In the genomic region with DNA sequence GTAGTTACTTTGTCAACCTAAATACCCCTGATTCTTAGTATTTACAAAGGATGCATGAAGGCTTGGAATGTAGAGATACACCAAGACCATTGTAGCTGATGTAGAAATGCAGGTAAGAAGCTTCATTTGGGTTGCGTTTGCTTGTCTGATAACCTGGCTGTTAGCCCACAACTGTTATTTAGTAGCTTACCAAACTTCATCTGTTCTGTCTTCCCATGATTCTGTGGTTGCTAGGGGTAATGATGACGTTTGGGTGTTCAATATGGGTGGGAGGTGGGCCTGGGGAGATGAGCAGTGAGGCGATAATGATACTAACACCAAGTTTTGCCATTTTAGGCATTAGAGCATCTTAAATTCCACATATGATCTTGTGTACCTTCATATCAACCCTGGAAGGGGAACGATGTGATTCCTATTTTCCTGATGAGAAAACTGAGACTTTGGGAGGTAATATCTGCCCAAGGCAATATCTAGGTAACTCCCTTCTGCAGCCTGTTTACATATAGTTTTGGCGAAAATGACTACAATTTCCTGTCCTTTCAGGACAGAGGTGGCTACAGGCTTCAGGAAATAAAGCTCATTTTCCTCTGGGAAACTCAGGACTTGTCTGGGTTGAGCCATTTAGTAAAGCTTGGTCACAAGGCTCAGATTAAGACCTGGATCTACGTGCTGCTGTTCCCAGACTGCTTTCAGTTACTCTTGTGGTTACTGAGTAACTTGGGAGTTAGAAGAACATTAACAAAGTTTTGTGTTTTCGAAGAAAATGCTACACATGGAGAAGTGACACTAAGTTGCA, we compare ENCODE assay signal across 10 cellular contexts. TPM values are rescaled to one million over a fixed set of nuclear protein-coding genes. Genes with fewer than 3 reads are reported as not detected.
A peak's percentile ranks its signal among the peaks of the same experiment; 100 is the strongest.
DNase-seq lines count a peak whose midpoint lies in the region; ATAC-seq, FAIRE-seq and TF ChIP-seq lines count a peak whose summit lies in the region.
"Had no signal": no experiment of that assay in that cellular context is flagged by ENCODE, and none has a peak within 500 bp of the region (broad histone marks: within the 10 kb centered on the region; RNA-seq: fewer than 3 reads in every experiment).

No MANE protein-coding gene starts in this region.

- H3K4me3 Mint-ChIP-seq in osteocyte (ENCODE audit: unreplicated experiment): peak overlapping the region; percentile 43

- H3K9me3 Mint-ChIP-seq in osteocyte (ENCODE audit: unreplicated experiment): no peaks in the 10 kb centered on the region

- POLR2A ChIA-PET in GM10248 (lab: Yijun Ruan, JAX): no interaction called here

- peak; percentile 21 for ATAC-seq in GM18870 (IDR thresholded peaks at IDR 0.05; ENCODE audit: unreplicated experiment)

- H3K4me1 ChIP-seq in adrenal gland (replicated peaks in 1 of 2): peaks cover 38 to 86% of the 10 kb centered on the region in 2 donors

- CTCF ChIA-PET in GM10248 (lab: Yijun Ruan, JAX): interaction anchor here (0.9 to 1.8 kb wide), 5 partner anchors 17 to 266 kb away, joined by 3 to 6 read pairs (median 3); no protein-coding TSS in a partner anchor

- DNase-seq in HT-29 (ENCODE audit: low spot score) (peak; percentile 70), dermis blood vessel endothelial cell (peak; percentile 85), osteocyte (ENCODE audit: extremely low spot score, unreplicated experiment) (no peak), H7 (no peak), H54 (ENCODE audit: insufficient read length, low spot score) (no peak), GM10248 (ENCODE audit: extremely low spot score) (no peak), adrenal gland (no peak)
- DNase-seq: KG1, lower lobe of right lung had no signal

- intact Hi-C loops in adrenal gland (cut with DNase I): no loop called here

- TF ChIP-seq POLR2A in H54 (IDR thresholded peaks at IDR 0.05; ENCODE audit: low read depth, low read length) (no peak), adrenal gland (IDR thresholded peaks at IDR 0.05) (no peak)

- H3K4me3 ChIP-seq in H7 (ENCODE audit: insufficient read depth, low read depth, low read length) (no peak overlapping the region), adrenal gland (no peak overlapping the region)
- H3K4me3 ChIP-seq: lower lobe of right lung had no signal

- 67 to 74% (median 69%) methylated on average over 7 of the region's 7 CpGs for WGBS in adrenal gland, 4 donors

- H3K27me3 ChIP-seq in H7 (ENCODE audit: control insufficient read depth, insufficient read depth, low read length) (no peaks in the 10 kb centered on the region), adrenal gland (no peaks in the 10 kb centered on the region)

- peak overlapping the region in 2 of 5 donors; percentile 30 to 31 for H3K27ac ChIP-seq in adrenal gland
- H3K27ac ChIP-seq: lower lobe of right lung had no signal

- peaks cover 94% of the 10 kb centered on the region for H3K4me1 Mint-ChIP-seq in osteocyte (ENCODE audit: unreplicated experiment)

- TF ChIP-seq CTCF in osteocyte (IDR thresholded peaks at IDR 0.05) (no peak), GM10248 (IDR thresholded peaks at IDR 0.05; ENCODE audit: control extremely low read depth, extremely low read depth, low read depth, missing control alignments) (no peak), adrenal gland (IDR thresholded peaks at IDR 0.05) (no peak)

- H3K36me3 Mint-ChIP-seq in osteocyte (ENCODE audit: unreplicated experiment): peaks cover 29% of the 10 kb centered on the region

- peak overlapping the region; percentile 92 for H3K27ac Mint-ChIP-seq in osteocyte (ENCODE audit: unreplicated experiment)

- H3K36me3 ChIP-seq in H7 (replicated peaks; ENCODE audit: control insufficient read depth, insufficient read depth, low read length): no peaks in the 10 kb centered on the region
- no peaks in the 10 kb centered on the region for H3K36me3 ChIP-seq in adrenal gland (replicated peaks in 1 of 2)
- H3K36me3 ChIP-seq: lower lobe of right lung had no signal

- FAIRE-seq in H54 (lab: Jason Lieb, UNC): no peak

- H3K9me3 ChIP-seq in adrenal gland (replicated peaks in 1 of 3): no peaks in the 10 kb centered on the region
- H3K9me3 ChIP-seq: lower lobe of right lung had no signal

- H3K27me3 Mint-ChIP-seq in osteocyte (ENCODE audit: unreplicated experiment): no peaks in the 10 kb centered on the region

RNA-seq across cellular contexts. Expression of gene FNDC3B, which starts 26.8 kb away (rescaled TPM):
- total RNA-seq in HT-29 (2014; rRNA removed; shearing (Covaris generic)): 46.7 and 47.9 TPM in 2 replicates
- total RNA-seq in dermis blood vessel endothelial cell (126 and 138 TPM in 2 replicates), osteocyte (224 and 240 TPM in 2 replicates), adrenal gland (100 to 1,000 TPM in 6 of 8 donors, 10 to 100 TPM in 2; 66.6 to 228 (median 128) TPM)
- 24.2 and 28.7 TPM in 2 replicates for total RNA-seq in H7 (2014; rRNA removed; shearing (Covaris generic))
- polyA plus RNA-seq in adrenal gland: 100 to 1,000 TPM in 1 of 3 donors, 10 to 100 TPM in 1, 1 to 10 TPM in 1; 9.9 to 124 (median 15.2) TPM

Comparison
In these comparisons a context has a peak if more than half of its experiments do, and no peak if none do; other contexts are left out.
1. DNase-seq: peak in HT-29 (single experiment) and dermis blood vessel endothelial cell (single experiment); none in osteocyte (single experiment), H7 (single experiment), H54 (single experiment), GM10248 (single experiment) and adrenal gland (0 of 7).